In the genomic region with DNA sequence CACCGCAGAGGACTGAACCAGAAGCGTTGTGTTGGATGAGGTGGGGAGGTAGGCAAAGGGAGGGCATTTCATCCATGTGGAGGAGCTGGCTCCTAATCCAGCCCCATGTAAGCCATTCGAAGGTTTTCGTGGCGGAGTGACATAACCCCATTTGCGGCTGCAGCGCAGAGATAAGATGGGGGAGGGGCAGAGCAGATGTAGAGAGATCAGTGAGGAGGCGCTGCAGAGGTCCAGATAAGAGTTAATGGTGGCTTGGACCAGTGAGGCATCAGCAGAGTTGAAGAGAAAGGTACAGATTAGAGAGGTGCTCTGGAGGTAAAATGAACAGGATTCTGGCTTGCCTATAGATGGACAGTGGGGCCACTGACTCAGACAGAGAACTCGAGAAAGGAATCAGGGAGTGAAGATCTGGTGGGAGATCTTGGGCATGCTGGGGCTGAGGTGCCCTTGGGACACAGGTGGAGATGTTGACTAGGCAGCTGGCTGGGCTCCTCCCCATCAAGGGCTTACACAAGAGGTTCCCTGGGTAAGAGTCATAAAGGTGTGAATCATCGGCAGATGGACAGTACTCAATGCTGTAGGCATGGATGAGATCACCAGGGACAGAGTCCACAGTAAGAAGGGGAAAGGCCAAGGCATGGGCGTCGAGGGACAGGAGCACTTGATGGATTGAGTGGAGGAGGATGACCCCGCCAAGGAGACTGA, we compare ENCODE assay signal across 1 cellular context.
TF ChIP-seq lines count a peak whose summit lies in the region.

No MANE protein-coding gene starts in this region.

TF ChIP-seq in K562, 482 proteins besides CTCF, POLR2A, EP300 and RAD21 (continued from another document and continues in another):
- TF ChIP-seq E2F8 (IDR thresholded peaks at IDR 0.05; ENCODE audit: low read depth, partially characterized antibody) (peak; percentile 88), SMAD2 (IDR thresholded peaks at IDR 0.05; ENCODE audit: low read depth, low read length) (no peak), EWSR1 (IDR thresholded peaks at IDR 0.05; ENCODE audit: borderline replicate concordance, low read depth, partially characterized antibody) (no peak), GTF3C2 (IDR thresholded peaks at IDR 0.05; ENCODE audit: borderline replicate concordance, extremely low read depth, insufficient read length) (no peak), NEUROD1 (IDR thresholded peaks at IDR 0.05; ENCODE audit: borderline replicate concordance, low read depth, low read length, partially characterized antibody) (peak; percentile 97), ZBED1 (IDR thresholded peaks at IDR 0.05) (peak; percentile 97), CBFA2T2 (conservative IDR thresholded peaks at IDR 0.05) (peak; percentile 100), KAT2B (IDR thresholded peaks at IDR 0.05; ENCODE audit: low read depth, low read length) (no peak), CREBBP (IDR thresholded peaks at IDR 0.05; ENCODE audit: low read depth, low read length) (peak; percentile 65), KAT7 (CRISPR knock-in tag; IDR thresholded peaks at IDR 0.05; ENCODE audit: borderline replicate concordance) (no peak), CHAMP1 (IDR thresholded peaks at IDR 0.05) (peak; percentile 99), DDX20 (tag; IDR thresholded peaks at IDR 0.05; ENCODE audit: low read depth) (peak; percentile 71), ATF4 (CRISPR knock-in tag; IDR thresholded peaks at IDR 0.05) (peak; percentile 73), ZHX1 (conservative IDR thresholded peaks at IDR 0.05; ENCODE audit: low read length) (no peak), C11orf30 (IDR thresholded peaks at IDR 0.05; ENCODE audit: low read depth) (peak; percentile 52), ERF (CRISPR knock-in tag; IDR thresholded peaks at IDR 0.05) (peak; percentile 81), TAF1 (IDR thresholded peaks at IDR 0.05; ENCODE audit: control insufficient read depth, extremely low read depth, insufficient read depth, low read length, severe bottlenecking) (peak; percentile 59), JUND (IDR thresholded peaks at IDR 0.05; ENCODE audit: borderline replicate concordance, low read depth, low read length) (peak; percentile 96), JUND (tag; IDR thresholded peaks at IDR 0.05; ENCODE audit: borderline replicate concordance, low read depth, low read length) (peak; percentile 94; the same call in 2 of the 3 replicates), AFF4 (CRISPR knock-in tag; IDR thresholded peaks at IDR 0.05) (peak; percentile 44; the same call in 1 of the 2 replicates), NR3C1 (CRISPR knock-in tag; IDR thresholded peaks at IDR 0.05) (no peak), NCOA6 (IDR thresholded peaks at IDR 0.05) (peak; percentile 65; the same call in 1 of the 2 replicates)
- TF ChIP-seq, protein P1, sequence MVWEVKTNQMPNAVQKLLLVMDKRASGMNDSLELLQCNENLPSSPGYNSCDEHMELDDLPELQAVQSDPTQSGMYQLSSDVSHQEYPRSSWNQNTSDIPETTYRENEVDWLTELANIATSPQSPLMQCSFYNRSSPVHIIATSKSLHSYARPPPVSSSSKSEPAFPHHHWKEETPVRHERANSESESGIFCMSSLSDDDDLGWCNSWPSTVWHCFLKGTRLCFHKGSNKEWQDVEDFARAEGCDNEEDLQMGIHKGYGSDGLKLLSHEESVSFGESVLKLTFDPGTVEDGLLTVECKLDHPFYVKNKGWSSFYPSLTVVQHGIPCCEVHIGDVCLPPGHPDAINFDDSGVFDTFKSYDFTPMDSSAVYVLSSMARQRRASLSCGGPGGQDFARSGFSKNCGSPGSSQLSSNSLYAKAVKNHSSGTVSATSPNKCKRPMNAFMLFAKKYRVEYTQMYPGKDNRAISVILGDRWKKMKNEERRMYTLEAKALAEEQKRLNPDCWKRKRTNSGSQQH (CRISPR knock-in tag; IDR thresholded peaks at IDR 0.05), result peak; percentile 93; the same call in 1 of the 2 replicates
- TF ChIP-seq, protein P2, sequence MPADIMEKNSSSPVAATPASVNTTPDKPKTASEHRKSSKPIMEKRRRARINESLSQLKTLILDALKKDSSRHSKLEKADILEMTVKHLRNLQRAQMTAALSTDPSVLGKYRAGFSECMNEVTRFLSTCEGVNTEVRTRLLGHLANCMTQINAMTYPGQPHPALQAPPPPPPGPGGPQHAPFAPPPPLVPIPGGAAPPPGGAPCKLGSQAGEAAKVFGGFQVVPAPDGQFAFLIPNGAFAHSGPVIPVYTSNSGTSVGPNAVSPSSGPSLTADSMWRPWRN (IDR thresholded peaks at IDR 0.05; ENCODE audit: low read depth), result peak; percentile 98
- TF ChIP-seq, protein P3, sequence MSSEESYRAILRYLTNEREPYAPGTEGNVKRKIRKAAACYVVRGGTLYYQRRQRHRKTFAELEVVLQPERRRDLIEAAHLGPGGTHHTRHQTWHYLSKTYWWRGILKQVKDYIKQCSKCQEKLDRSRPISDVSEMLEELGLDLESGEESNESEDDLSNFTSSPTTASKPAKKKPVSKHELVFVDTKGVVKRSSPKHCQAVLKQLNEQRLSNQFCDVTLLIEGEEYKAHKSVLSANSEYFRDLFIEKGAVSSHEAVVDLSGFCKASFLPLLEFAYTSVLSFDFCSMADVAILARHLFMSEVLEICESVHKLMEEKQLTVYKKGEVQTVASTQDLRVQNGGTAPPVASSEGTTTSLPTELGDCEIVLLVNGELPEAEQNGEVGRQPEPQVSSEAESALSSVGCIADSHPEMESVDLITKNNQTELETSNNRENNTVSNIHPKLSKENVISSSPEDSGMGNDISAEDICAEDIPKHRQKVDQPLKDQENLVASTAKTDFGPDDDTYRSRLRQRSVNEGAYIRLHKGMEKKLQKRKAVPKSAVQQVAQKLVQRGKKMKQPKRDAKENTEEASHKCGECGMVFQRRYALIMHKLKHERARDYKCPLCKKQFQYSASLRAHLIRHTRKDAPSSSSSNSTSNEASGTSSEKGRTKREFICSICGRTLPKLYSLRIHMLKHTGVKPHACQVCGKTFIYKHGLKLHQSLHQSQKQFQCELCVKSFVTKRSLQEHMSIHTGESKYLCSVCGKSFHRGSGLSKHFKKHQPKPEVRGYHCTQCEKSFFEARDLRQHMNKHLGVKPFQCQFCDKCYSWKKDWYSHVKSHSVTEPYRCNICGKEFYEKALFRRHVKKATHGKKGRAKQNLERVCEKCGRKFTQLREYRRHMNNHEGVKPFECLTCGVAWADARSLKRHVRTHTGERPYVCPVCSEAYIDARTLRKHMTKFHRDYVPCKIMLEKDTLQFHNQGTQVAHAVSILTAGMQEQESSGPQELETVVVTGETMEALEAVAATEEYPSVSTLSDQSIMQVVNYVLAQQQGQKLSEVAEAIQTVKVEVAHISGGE (CRISPR knock-in tag; IDR thresholded peaks at IDR 0.05), result peak in 1 of 3 experiments; percentile 88; a peak in 2 of 6 replicates
